ENCODE assay signal across 2 cellular contexts in the genomic region with DNA sequence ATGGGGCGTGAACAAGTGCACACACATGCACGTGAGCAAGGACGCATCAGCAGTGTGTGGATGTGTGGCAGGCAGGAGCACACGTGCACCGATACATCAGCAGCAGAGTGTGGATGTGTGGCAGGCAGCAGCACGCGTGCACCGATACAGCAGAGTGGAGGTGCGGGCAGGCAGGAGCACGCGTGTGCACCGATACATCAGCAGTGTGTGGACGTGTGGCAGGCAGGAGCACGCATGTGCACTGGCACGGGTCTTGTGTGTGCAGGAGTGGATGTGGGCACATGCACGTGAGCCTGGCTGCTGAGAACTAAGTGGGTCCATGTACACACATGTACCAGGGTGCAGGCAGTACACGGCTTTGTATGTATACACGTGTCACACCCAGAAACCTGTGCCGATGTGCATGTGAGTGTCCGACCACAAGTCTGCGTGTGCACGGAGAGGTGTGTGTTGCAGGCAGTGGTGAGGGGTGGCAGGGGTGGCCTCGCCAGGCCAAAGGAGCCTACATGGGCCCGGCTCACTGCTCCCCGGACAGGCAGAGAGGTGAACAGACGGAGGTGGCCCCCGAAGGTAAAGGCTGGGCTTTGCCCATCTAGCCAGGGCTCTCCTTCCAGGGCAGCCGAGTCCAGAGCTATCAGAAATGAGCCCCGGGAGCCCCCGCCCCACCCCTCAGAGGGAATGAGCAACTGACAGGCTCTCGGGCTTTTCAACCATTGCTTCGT.
TF ChIP-seq lines count a peak whose summit lies in the region.

No MANE protein-coding gene starts in this region.

TF ChIP-seq in IMR-90, 13 proteins besides CTCF, POLR2A, EP300 and RAD21:
- no peak for TF ChIP-seq SMC3 (IDR thresholded peaks at IDR 0.05; ENCODE audit: low read depth, low read length)
- TF ChIP-seq RFX5 (IDR thresholded peaks at IDR 0.05; ENCODE audit: low read depth, low read length): no peak
- no peak for TF ChIP-seq NFE2L2 (IDR thresholded peaks at IDR 0.05; ENCODE audit: low read depth, low read length)
- no peak for TF ChIP-seq BHLHE40 (IDR thresholded peaks at IDR 0.05; ENCODE audit: low read depth, low read length)
- TF ChIP-seq, protein P1, sequence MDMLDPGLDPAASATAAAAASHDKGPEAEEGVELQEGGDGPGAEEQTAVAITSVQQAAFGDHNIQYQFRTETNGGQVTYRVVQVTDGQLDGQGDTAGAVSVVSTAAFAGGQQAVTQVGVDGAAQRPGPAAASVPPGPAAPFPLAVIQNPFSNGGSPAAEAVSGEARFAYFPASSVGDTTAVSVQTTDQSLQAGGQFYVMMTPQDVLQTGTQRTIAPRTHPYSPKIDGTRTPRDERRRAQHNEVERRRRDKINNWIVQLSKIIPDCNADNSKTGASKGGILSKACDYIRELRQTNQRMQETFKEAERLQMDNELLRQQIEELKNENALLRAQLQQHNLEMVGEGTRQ (IDR thresholded peaks at IDR 0.05; ENCODE audit: low read depth, low read length): no peak
- TF ChIP-seq CEBPB (IDR thresholded peaks at IDR 0.05; ENCODE audit: low read depth, low read length): no peak
- TF ChIP-seq MAZ (IDR thresholded peaks at IDR 0.05; ENCODE audit: borderline replicate concordance, low read depth, low read length): no peak
- TF ChIP-seq FOS (IDR thresholded peaks at IDR 0.05; ENCODE audit: low read depth, low read length): no peak
- TF ChIP-seq, protein P2, sequence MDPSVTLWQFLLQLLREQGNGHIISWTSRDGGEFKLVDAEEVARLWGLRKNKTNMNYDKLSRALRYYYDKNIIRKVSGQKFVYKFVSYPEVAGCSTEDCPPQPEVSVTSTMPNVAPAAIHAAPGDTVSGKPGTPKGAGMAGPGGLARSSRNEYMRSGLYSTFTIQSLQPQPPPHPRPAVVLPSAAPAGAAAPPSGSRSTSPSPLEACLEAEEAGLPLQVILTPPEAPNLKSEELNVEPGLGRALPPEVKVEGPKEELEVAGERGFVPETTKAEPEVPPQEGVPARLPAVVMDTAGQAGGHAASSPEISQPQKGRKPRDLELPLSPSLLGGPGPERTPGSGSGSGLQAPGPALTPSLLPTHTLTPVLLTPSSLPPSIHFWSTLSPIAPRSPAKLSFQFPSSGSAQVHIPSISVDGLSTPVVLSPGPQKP (IDR thresholded peaks at IDR 0.05; ENCODE audit: borderline replicate concordance, low read depth, low read length): no peak
- no peak for TF ChIP-seq MAFK (IDR thresholded peaks at IDR 0.05; ENCODE audit: low read depth, low read length)
- TF ChIP-seq RCOR1 (IDR thresholded peaks at IDR 0.05; ENCODE audit: insufficient replicate concordance, low read length): no peak
- TF ChIP-seq MXI1 (IDR thresholded peaks at IDR 0.05; ENCODE audit: borderline replicate concordance, low read depth, low read length): no peak
- no peak for TF ChIP-seq CHD1 (IDR thresholded peaks at IDR 0.05; ENCODE audit: low read depth, low read length)

TF ChIP-seq in K562, 482 proteins besides CTCF, POLR2A, EP300 and RAD21:
- TF ChIP-seq CBX5 (IDR thresholded peaks at IDR 0.05; ENCODE audit: borderline replicate concordance, low read depth): no peak
- TF ChIP-seq HDAC1 (IDR thresholded peaks at IDR 0.05): no peak
- peak; percentile 44 for TF ChIP-seq RBM22 (IDR thresholded peaks at IDR 0.05; ENCODE audit: low read depth, low read length, poor library complexity, severe bottlenecking)
- TF ChIP-seq POLR2G (IDR thresholded peaks at IDR 0.05; ENCODE audit: low read depth, low read length): 0 out of 2 replicates have a peak, but pooled peaks have one; percentile 43
- TF ChIP-seq, protein P3, sequence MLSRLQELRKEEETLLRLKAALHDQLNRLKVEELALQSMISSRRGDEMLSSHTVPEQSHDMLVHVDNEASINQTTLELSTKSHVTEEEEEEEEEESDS (CRISPR knock-in tag; IDR thresholded peaks at IDR 0.05): no peak
- TF ChIP-seq, protein P4, sequence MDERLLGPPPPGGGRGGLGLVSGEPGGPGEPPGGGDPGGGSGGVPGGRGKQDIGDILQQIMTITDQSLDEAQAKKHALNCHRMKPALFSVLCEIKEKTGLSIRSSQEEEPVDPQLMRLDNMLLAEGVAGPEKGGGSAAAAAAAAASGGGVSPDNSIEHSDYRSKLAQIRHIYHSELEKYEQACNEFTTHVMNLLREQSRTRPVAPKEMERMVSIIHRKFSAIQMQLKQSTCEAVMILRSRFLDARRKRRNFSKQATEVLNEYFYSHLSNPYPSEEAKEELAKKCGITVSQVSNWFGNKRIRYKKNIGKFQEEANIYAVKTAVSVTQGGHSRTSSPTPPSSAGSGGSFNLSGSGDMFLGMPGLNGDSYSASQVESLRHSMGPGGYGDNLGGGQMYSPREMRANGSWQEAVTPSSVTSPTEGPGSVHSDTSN (CRISPR knock-in tag; IDR thresholded peaks at IDR 0.05; ENCODE audit: low read depth): no peak
- TF ChIP-seq, protein P4 (tag; conservative IDR thresholded peaks at IDR 0.05; ENCODE audit: low read depth): no peak
- no peak for TF ChIP-seq RERE (CRISPR knock-in tag; IDR thresholded peaks at IDR 0.05; ENCODE audit: borderline replicate concordance)
- no peak for TF ChIP-seq ZNF384 (IDR thresholded peaks at IDR 0.05; ENCODE audit: low read depth, low read length)
- no peak for TF ChIP-seq ZNF133 (CRISPR knock-in tag; IDR thresholded peaks at IDR 0.05)
- TF ChIP-seq ZNF134 (CRISPR knock-in tag; conservative IDR thresholded peaks at IDR 0.05): no peak
- TF ChIP-seq PTRF (tag; IDR thresholded peaks at IDR 0.05): no peak
- no peak for TF ChIP-seq LEF1 (IDR thresholded peaks at IDR 0.05)
- TF ChIP-seq ZC3H11A (IDR thresholded peaks at IDR 0.05; ENCODE audit: low read depth, low read length): no peak
- no peak for TF ChIP-seq HMG20B (CRISPR knock-in tag; IDR thresholded peaks at IDR 0.05)
- TF ChIP-seq ZNF785 (CRISPR knock-in tag; IDR thresholded peaks at IDR 0.05): no peak
TF ChIP-seq in K562: peak in this region for 2.
